ENCODE assay signal across 1 cellular context in genomic region chr11:125685228-125685627, GRCh38.
TF ChIP-seq lines count a peak whose summit lies in the region.

No MANE protein-coding gene starts in this region.

TF ChIP-seq in WTC11, 78 proteins besides CTCF, POLR2A, EP300 and RAD21 (continued from another document):
- no peak for TF ChIP-seq AR (CRISPR knock-in tag; IDR thresholded peaks at IDR 0.05)
- TF ChIP-seq STAT6 (CRISPR knock-in tag; conservative IDR thresholded peaks at IDR 0.05; ENCODE audit: low read depth), result no peak
- no peak for TF ChIP-seq SP1 (CRISPR knock-in tag; conservative IDR thresholded peaks at IDR 0.05)
- no peak for TF ChIP-seq TCF7 (CRISPR knock-in tag; IDR thresholded peaks at IDR 0.05; ENCODE audit: low read depth)
- no peak for TF ChIP-seq ZNF138 (CRISPR knock-in tag; conservative IDR thresholded peaks at IDR 0.05)
- no peak for TF ChIP-seq E2F1 (CRISPR knock-in tag; IDR thresholded peaks at IDR 0.05)
